8 cellular contexts compared by ENCODE assay signal in the genomic region with DNA sequence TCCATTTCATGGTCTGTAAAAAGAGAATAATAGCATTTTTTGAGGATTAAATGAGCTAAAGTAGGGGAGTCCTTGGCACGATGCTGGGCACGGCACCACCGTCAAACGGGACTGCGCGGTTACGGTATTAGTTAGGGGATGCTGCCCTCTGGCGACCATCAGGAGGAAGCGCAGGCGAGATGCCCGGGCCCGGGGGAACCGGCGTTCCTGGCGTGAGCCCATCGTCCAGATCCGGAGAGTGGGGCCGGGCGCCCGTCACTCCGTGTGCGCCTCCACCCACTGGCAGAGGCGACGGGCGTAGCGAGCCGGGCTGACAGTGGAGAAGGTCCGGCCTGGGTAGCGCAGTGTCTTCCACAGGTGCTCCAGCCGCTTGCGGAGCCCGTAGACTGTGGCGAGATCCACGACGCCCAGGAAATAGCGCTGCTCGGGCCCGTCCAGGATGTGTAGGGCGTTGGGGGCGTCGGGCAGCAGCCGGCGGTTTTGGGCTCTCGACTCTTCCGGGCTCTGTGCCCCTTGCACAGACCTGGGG. TPM values are rescaled to one million over a fixed set of nuclear protein-coding genes. Genes with fewer than 3 reads are reported as not detected.
A peak's percentile ranks its signal among the peaks of the same experiment; 100 is the strongest.
DNase-seq lines count a peak whose midpoint lies in the region; ATAC-seq and TF ChIP-seq lines count a peak whose summit lies in the region.

No MANE protein-coding gene starts in this region.

- H3K9me3 Mint-ChIP-seq in activated naive CD4-positive, alpha-beta T cell treated with anti-CD3 and anti-CD28 coated beads, Interleukin-2, amount 10 ng/mL, durations not matched to agents 7 days and 5 days, result no peaks in the 10 kb centered on the region

- POLR2A ChIA-PET in HEK293 (lab: Yijun Ruan, JAX), result interaction anchor here (0.9 to 1.7 kb wide), 3 partner anchors 11 to 697 kb away, joined by 3 to 4 read pairs (median 3); a partner anchor contains a TSS

- H3K4me3 Mint-ChIP-seq in activated naive CD4-positive, alpha-beta T cell treated with anti-CD3 and anti-CD28 coated beads, Interleukin-2, amount 10 ng/mL, durations not matched to agents 7 days and 5 days, result peak overlapping the region; percentile 44

- no peaks in the 10 kb centered on the region for H3K36me3 ChIP-seq in BLaER1
- no peaks in the 10 kb centered on the region for H3K36me3 ChIP-seq in HEK293 (ENCODE audit: control insufficient read depth in 2 of 2, insufficient read depth in 1 of 2, low read length in 2 of 2)
- H3K36me3 ChIP-seq in RWPE2 (ENCODE audit: low read depth), result no peaks in the 10 kb centered on the region

- peaks cover 43% of the 10 kb centered on the region for H3K4me1 Mint-ChIP-seq in activated naive CD4-positive, alpha-beta T cell treated with anti-CD3 and anti-CD28 coated beads, Interleukin-2, amount 10 ng/mL, durations not matched to agents 7 days and 5 days

- H3K27me3 ChIP-seq in BLaER1 (peaks cover 44% of the 10 kb centered on the region), RWPE2 (ENCODE audit: insufficient read depth, poor library complexity, severe bottlenecking) (no peaks in the 10 kb centered on the region)

- ATAC-seq in RWPE2 (ENCODE audit: low read depth) (no peak), Right ventricle myocardium superior (ENCODE audit: poor library complexity) (peak; percentile 40), sciatic nerve (peak; percentile 60)

- H3K9ac ChIP-seq in BLaER1, result 0 out of 2 replicates have a peak overlapping the region, but pooled peaks have one; percentile 49

- no peaks in the 10 kb centered on the region for H3K9me3 ChIP-seq in BLaER1
- no peaks in the 10 kb centered on the region for H3K9me3 ChIP-seq in HEK293 (ENCODE audit: control insufficient read depth, insufficient read depth, low read depth, low read length)
- no peaks in the 10 kb centered on the region for H3K9me3 ChIP-seq in RWPE2 (ENCODE audit: severe bottlenecking)

- H3K4me3 ChIP-seq in BLaER1, result peak overlapping the region; percentile 52; the same call in 1 of the 2 replicates
- H3K4me3 ChIP-seq in HEK293 (ENCODE audit: low read depth, low read length), result no peak overlapping the region
- no peak overlapping the region for H3K4me3 ChIP-seq in RWPE2 (ENCODE audit: severe bottlenecking)

- intact Hi-C loops in Right ventricle myocardium superior (cut with DNase I), result loop anchor here (1.0 to 2.0 kb wide), 2 partner anchors 186 to 331 kb away; a partner anchor contains a TSS
- intact Hi-C loops in sciatic nerve (cut with DNase I), result loop anchor here (5.0 kb wide), 1 partner anchor 329 kb away; no protein-coding TSS in a partner anchor

- no peak overlapping the region for H3K27ac Mint-ChIP-seq in activated naive CD4-positive, alpha-beta T cell treated with anti-CD3 and anti-CD28 coated beads, Interleukin-2, amount 10 ng/mL, durations not matched to agents 7 days and 5 days

- H3K27me3 Mint-ChIP-seq in activated naive CD4-positive, alpha-beta T cell treated with anti-CD3 and anti-CD28 coated beads, Interleukin-2, amount 10 ng/mL, durations not matched to agents 7 days and 5 days, result peaks cover 58% of the 10 kb centered on the region

- H3K36me3 Mint-ChIP-seq in activated naive CD4-positive, alpha-beta T cell treated with anti-CD3 and anti-CD28 coated beads, Interleukin-2, amount 10 ng/mL, durations not matched to agents 7 days and 5 days, result no peaks in the 10 kb centered on the region

- peak; percentile 79 for TF ChIP-seq CTCF in HEK293 (tag by site-specific recombination; IDR thresholded peaks at IDR 0.05)
- peak; percentile 88 for TF ChIP-seq CTCF in RWPE2 (IDR thresholded peaks at IDR 0.05; ENCODE audit: poor library complexity, severe bottlenecking)

- peak overlapping the region; percentile 91 for H3K4me2 ChIP-seq in BLaER1

- peaks cover 54% of the 10 kb centered on the region for H3K4me1 ChIP-seq in BLaER1
- H3K4me1 ChIP-seq in HEK293 (ENCODE audit: control insufficient read depth, insufficient read depth, low read length), result peaks cover 3% of the 10 kb centered on the region; the same call in 1 of the 2 replicates
- H3K4me1 ChIP-seq in RWPE2 (ENCODE audit: insufficient read depth, poor library complexity, severe bottlenecking), result peaks cover 39% of the 10 kb centered on the region

- peaks cover 48% of the 10 kb centered on the region for H4K20me1 ChIP-seq in BLaER1

- no peak overlapping the region for H3K27ac ChIP-seq in BLaER1
- H3K27ac ChIP-seq in HEK293 (ENCODE audit: extremely low read depth, low read depth, low read length), result no peak overlapping the region
- no peak overlapping the region for H3K27ac ChIP-seq in RWPE2 (ENCODE audit: poor library complexity, severe bottlenecking)

- CTCF ChIA-PET in HEK293 (lab: Yijun Ruan, JAX), result interaction anchor here (0.5 to 8.6 kb wide), 59 partner anchors 8 to 724 kb away, joined by 3 to 65 read pairs (median 4); a partner anchor contains a TSS
- CTCF ChIA-PET in activated naive CD4-positive, alpha-beta T cell treated with anti-CD3 and anti-CD28 coated beads, Interleukin-2, amount 10 ng/mL, durations not matched to agents 7 days and 5 days (lab: Charles Lee), result interaction anchor here (0.5 to 3.5 kb wide), 37 partner anchors 8 to 697 kb away, joined by 3 to 33 read pairs (median 5); a partner anchor contains a TSS

- DNase-seq in RWPE2 (ENCODE audit: low spot score) (no peak), Right ventricle myocardium superior (peak; percentile 84), sciatic nerve (ENCODE audit: low spot score) (peak; percentile 89), OCI-M2 (lab: John Stamatoyannopoulos, UW; ENCODE audit: unreplicated experiment) (no peak), DMS114 treated with DMSO at 0.1 percent for 48 hours (lab: John Stamatoyannopoulos, UW; ENCODE audit: unreplicated experiment) (no peak)
- DNase-seq in activated naive CD4-positive, alpha-beta T cell treated with anti-CD3 and anti-CD28 coated beads, Interleukin-2, amount 10 ng/mL, durations not matched to agents 7 days and 5 days, result peak; percentile 82

TF ChIP-seq in HEK293, 187 proteins besides CTCF, POLR2A, EP300 and RAD21 (continues in another document):
- TF ChIP-seq ZNF302 (tag by site-specific recombination; IDR thresholded peaks at IDR 0.05; ENCODE audit: low read depth), result no peak
- peak; percentile 41; the same call in 1 of the 2 replicates for TF ChIP-seq SCRT1 (tag by site-specific recombination; IDR thresholded peaks at IDR 0.05; ENCODE audit: borderline replicate concordance)
- TF ChIP-seq ZNF2 (tag by site-specific recombination; IDR thresholded peaks at IDR 0.05), result 0 out of 2 replicates have a peak, but pooled peaks have one; percentile 36
- TF ChIP-seq, protein P1, sequence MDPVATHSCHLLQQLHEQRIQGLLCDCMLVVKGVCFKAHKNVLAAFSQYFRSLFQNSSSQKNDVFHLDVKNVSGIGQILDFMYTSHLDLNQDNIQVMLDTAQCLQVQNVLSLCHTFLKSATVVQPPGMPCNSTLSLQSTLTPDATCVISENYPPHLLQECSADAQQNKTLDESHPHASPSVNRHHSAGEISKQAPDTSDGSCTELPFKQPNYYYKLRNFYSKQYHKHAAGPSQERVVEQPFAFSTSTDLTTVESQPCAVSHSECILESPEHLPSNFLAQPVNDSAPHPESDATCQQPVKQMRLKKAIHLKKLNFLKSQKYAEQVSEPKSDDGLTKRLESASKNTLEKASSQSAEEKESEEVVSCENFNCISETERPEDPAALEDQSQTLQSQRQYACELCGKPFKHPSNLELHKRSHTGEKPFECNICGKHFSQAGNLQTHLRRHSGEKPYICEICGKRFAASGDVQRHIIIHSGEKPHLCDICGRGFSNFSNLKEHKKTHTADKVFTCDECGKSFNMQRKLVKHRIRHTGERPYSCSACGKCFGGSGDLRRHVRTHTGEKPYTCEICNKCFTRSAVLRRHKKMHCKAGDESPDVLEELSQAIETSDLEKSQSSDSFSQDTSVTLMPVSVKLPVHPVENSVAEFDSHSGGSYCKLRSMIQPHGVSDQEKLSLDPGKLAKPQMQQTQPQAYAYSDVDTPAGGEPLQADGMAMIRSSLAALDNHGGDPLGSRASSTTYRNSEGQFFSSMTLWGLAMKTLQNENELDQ (tag by site-specific recombination; IDR thresholded peaks at IDR 0.05; ENCODE audit: low read depth), result no peak
- TF ChIP-seq, protein P2, sequence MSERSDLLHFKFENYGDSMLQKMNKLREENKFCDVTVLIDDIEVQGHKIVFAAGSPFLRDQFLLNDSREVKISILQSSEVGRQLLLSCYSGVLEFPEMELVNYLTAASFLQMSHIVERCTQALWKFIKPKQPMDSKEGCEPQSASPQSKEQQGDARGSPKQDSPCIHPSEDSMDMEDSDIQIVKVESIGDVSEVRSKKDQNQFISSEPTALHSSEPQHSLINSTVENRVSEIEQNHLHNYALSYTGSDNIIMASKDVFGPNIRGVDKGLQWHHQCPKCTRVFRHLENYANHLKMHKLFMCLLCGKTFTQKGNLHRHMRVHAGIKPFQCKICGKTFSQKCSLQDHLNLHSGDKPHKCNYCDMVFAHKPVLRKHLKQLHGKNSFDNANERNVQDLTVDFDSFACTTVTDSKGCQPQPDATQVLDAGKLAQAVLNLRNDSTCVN (tag by site-specific recombination; optimal IDR thresholded peaks at IDR 0.05), result peak; percentile 43
- peak; percentile 32; the same call in 1 of the 2 replicates for TF ChIP-seq KLF8 (tag by site-specific recombination; IDR thresholded peaks at IDR 0.05)
- peak; percentile 51; the same call in 1 of the 2 replicates for TF ChIP-seq ZNF121 (tag by site-specific recombination; IDR thresholded peaks at IDR 0.05)
- 0 out of 2 replicates have a peak, but pooled peaks have one; percentile 28 for TF ChIP-seq ZNF660 (tag by site-specific recombination; IDR thresholded peaks at IDR 0.05)
- peak; percentile 54 for TF ChIP-seq ZEB2 (tag by site-specific recombination; IDR thresholded peaks at IDR 0.05)
- TF ChIP-seq ZBTB8A (tag by site-specific recombination; IDR thresholded peaks at IDR 0.05), result peak; percentile 62

RNA-seq across cellular contexts. Expression of a gene that starts 4.8 kb away (rescaled TPM):
- 18.1 TPM for total RNA-seq in Right ventricle myocardium superior
- total RNA-seq in sciatic nerve, result 19.6 TPM

RNA-seq across cellular contexts. Expression of a gene that starts 8.9 kb away (rescaled TPM):
- total RNA-seq in Right ventricle myocardium superior, result 0.48 TPM
- total RNA-seq in sciatic nerve, result 2.0 TPM

RNA-seq across cellular contexts. Expression of a gene that starts 16.0 kb away (rescaled TPM):
- total RNA-seq in Right ventricle myocardium superior (9.9 TPM), sciatic nerve (24.6 TPM)

RNA-seq across cellular contexts. Expression of a gene that starts 22.3 kb away (rescaled TPM):
- total RNA-seq in Right ventricle myocardium superior (38.2 TPM), sciatic nerve (108 TPM)

RNA-seq across cellular contexts. Expression of a gene that starts 44.2 kb away (rescaled TPM):
- total RNA-seq in Right ventricle myocardium superior (932 TPM), sciatic nerve (61.0 TPM)

Comparison
In these comparisons a context has a peak if more than half of its experiments do, and no peak if none do; other contexts are left out.
1. DNase-seq: peak in activated naive CD4-positive, alpha-beta T cell treated with anti-CD3 and anti-CD28 coated beads, Interleukin-2, amount 10 ng/mL, durations not matched to agents 7 days and 5 days (single experiment), Right ventricle myocardium superior (single experiment) and sciatic nerve (single experiment); none in RWPE2 (single experiment), OCI-M2 (single experiment) and DMS114 treated with DMSO at 0.1 percent for 48 hours (single experiment).